Comparison of ENCODE assay signal across 9 cellular contexts in the genomic region with DNA sequence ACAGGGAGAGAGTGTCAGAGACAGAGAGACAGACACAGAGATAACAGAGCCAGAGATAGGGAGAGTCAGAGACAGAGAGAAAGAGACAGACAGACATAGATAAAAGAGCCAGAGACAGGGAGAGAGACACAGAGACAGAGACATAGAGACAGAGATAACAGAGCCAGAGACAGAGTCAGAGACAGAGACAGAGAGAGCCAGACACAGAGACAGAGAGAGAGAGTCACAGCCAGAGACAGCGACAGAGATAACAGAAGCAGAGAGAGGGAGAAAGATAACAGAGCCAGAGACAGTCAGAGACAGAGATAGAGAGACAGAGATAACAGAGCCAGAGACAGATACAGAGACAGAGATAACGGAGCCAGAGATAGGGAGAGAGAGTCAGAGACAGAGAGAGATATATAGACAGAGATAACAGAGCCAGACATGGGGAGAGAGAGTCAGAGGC. TPM values are rescaled to one million over a fixed set of nuclear protein-coding genes. Genes with fewer than 3 reads are reported as not detected.
DNase-seq lines count a peak whose midpoint lies in the region; ATAC-seq, FAIRE-seq and TF ChIP-seq lines count a peak whose summit lies in the region.
"Had no signal": no experiment of that assay in that cellular context is flagged by ENCODE, and none has a peak within 500 bp of the region (broad histone marks: within the 10 kb centered on the region; RNA-seq: fewer than 3 reads in every experiment).

No MANE protein-coding gene starts in this region.

- TF ChIP-seq EP300 in A549 (IDR thresholded peaks at IDR 0.05): no peak

- 44% methylated on average over 2 of the region's 2 CpGs for WGBS in A549 (ENCODE audit: missing lambda C conversion rate)

- no peak for DNase-seq in A549 (ENCODE audit: low read depth in 1 of 2, low spot score in 1 of 2)
- DNase-seq in GM19239 (ENCODE audit: insufficient read length, low spot score): no peak
- DNase-seq in ascending aorta (ENCODE audit: low spot score in 2 of 2): no peak
- no peak for DNase-seq in lower lobe of right lung
- DNase-seq in left lung: no peak
- DNase-seq in T1000 (lab: John Stamatoyannopoulos, UW): no peak
- DNase-seq in NOMO-1 (lab: John Stamatoyannopoulos, UW; ENCODE audit: unreplicated experiment in 2 of 2): no peak
- no peak for DNase-seq in foreskin melanocyte
- DNase-seq: NCI-H2081 treated with DMSO at 0.1 percent for 48 hours had no signal

- TF ChIP-seq POLR2A in A549 (IDR thresholded peaks at IDR 0.05; ENCODE audit: low read length): no peak

- no peak for ATAC-seq in A549
- no peak for ATAC-seq in lower lobe of right lung
- no peak for ATAC-seq in left lung

- no peak for TF ChIP-seq RAD21 in A549 (conservative IDR thresholded peaks at IDR 0.05 in 1 of 2, IDR thresholded peaks at IDR 0.05 in 1 of 2)

- no peaks in the 10 kb centered on the region for H3K27me3 ChIP-seq in ascending aorta
- H3K27me3 ChIP-seq in lower lobe of right lung (ENCODE audit: low read depth): no peaks in the 10 kb centered on the region
- peaks cover 0 to 22% of the 10 kb centered on the region in 2 donors for H3K27me3 ChIP-seq in left lung

- TF ChIP-seq CTCF in A549 (IDR thresholded peaks at IDR 0.05) (no peak), ascending aorta (IDR thresholded peaks at IDR 0.05) (no peak), lower lobe of right lung (IDR thresholded peaks at IDR 0.05) (no peak), left lung (IDR thresholded peaks at IDR 0.05) (no peak)

- peak overlapping the region; percentile 98 for H3K4me2 ChIP-seq in A549

- intact Hi-C loops in ascending aorta (cut with DNase I) (no loop called here), lower lobe of right lung (cut with DNase I) (no loop called here), left lung (cut with DNase I) (no loop called here)

- H3K4me3 ChIP-seq in A549 (peak overlapping the region; percentile 76), ascending aorta (peak overlapping the region; percentile 62 to 64), lower lobe of right lung (peak overlapping the region; percentile 64), left lung (peak overlapping the region in 1 of 2 donors; percentile 56)

- no peaks in the 10 kb centered on the region for H3K9me3 ChIP-seq in A549
- H3K9me3 ChIP-seq in ascending aorta: no peaks in the 10 kb centered on the region
- H3K9me3 ChIP-seq in lower lobe of right lung: no peaks in the 10 kb centered on the region
- H3K9me3 ChIP-seq in left lung: no peaks in the 10 kb centered on the region

- peak overlapping the region; percentile 98 to 99 for H3K27ac ChIP-seq in A549
- H3K27ac ChIP-seq in ascending aorta: no peak overlapping the region
- peak overlapping the region; percentile 82 for H3K27ac ChIP-seq in lower lobe of right lung
- H3K27ac ChIP-seq in left lung: no peak overlapping the region

- FAIRE-seq in A549 (lab: Jason Lieb, UNC): no peak
- FAIRE-seq in GM19239 (lab: Jason Lieb, UNC): peak; percentile 69

- H3K36me3 ChIP-seq in ascending aorta: no peaks in the 10 kb centered on the region
- peaks cover 5% of the 10 kb centered on the region for H3K36me3 ChIP-seq in lower lobe of right lung
- peaks cover 0 to 4% of the 10 kb centered on the region in 2 donors for H3K36me3 ChIP-seq in left lung

- H3K4me1 ChIP-seq in A549 (peaks cover 32% of the 10 kb centered on the region), ascending aorta (peaks cover 4 to 7% of the 10 kb centered on the region in 2 donors), lower lobe of right lung (peaks cover 20% of the 10 kb centered on the region), left lung (peaks cover 4 to 41% of the 10 kb centered on the region in 2 donors)

- CTCF ChIA-PET in A549 (lab: Yijun Ruan, JAX): no interaction called here

- POLR2A ChIA-PET in A549 (lab: Yijun Ruan, JAX): interaction anchor here (0.7 to 1.4 kb wide), 15 partner anchors 9 to 271 kb away, joined by 3 to 22 read pairs (median 4); partner anchors contain the start of genes CD70 and GPR108

TF ChIP-seq in A549, 52 proteins besides CTCF, POLR2A, EP300 and RAD21:
- no peak for TF ChIP-seq MAFK (IDR thresholded peaks at IDR 0.05; ENCODE audit: partially characterized antibody)
- no peak for TF ChIP-seq RNF2 (IDR thresholded peaks at IDR 0.05; ENCODE audit: borderline replicate concordance, low read depth)
- TF ChIP-seq REST (IDR thresholded peaks at IDR 0.05): no peak
- TF ChIP-seq FOXS1 (CRISPR knock-in tag; IDR thresholded peaks at IDR 0.05): no peak
- TF ChIP-seq HDAC2 (IDR thresholded peaks at IDR 0.05): no peak
- TF ChIP-seq ZNF302 (CRISPR knock-in tag; IDR thresholded peaks at IDR 0.05): no peak
- TF ChIP-seq HOXB5 (CRISPR knock-in tag; IDR thresholded peaks at IDR 0.05): no peak
- no peak for TF ChIP-seq RCOR1 (IDR thresholded peaks at IDR 0.05; ENCODE audit: low read depth, low read length)
- no peak for TF ChIP-seq CBX8 (IDR thresholded peaks at IDR 0.05)

RNA-seq across cellular contexts. Expression of gene TNFSF9, which starts 0.9 kb away (rescaled TPM):
- polyA plus RNA-seq in A549 (2011; rRNA removed): 5.4 and 6.3 TPM in 2 replicates
- 7.6 and 11.7 TPM in 2 replicates for polyA plus RNA-seq in A549 (2012; cell fraction: cytosol; rRNA removed)
- polyA plus RNA-seq in A549 (2012; cell fraction: nucleus; rRNA removed): 10.4 and 15.2 TPM in 2 replicates
- polyA plus RNA-seq in A549 (2017; fragmentation: RNase III; extraction: RNeasy Plus Mini Kit Qiagen cat#74134 plus additional on column Dnase treatment): 11.1 to 16.7 TPM (median 15.9 TPM) in 3 replicates
- 1.9 and 2.6 TPM in 2 replicates for polyA minus RNA-seq in A549 (2011; rRNA and poly(A)+ RNA removed)
- total RNA-seq in ascending aorta: not detected
- total RNA-seq in lower lobe of right lung: 4.1 TPM
- 10 to 100 TPM in 1 of 2 donors, 1 to 10 TPM in 1; 5.5 to 10.2 TPM for total RNA-seq in left lung

RNA-seq across cellular contexts. Expression of gene TUBB4A, which starts 27.9 kb away (rescaled TPM):
- polyA plus RNA-seq in A549 (2011; rRNA removed) (2.2 and 2.5 TPM in 2 replicates), A549 (2017; fragmentation: RNase III; extraction: RNeasy Plus Mini Kit Qiagen cat#74134 plus additional on column Dnase treatment) (15.4 to 17.6 TPM (median 17.5 TPM) in 3 replicates)
- 10.5 and 13.2 TPM in 2 replicates for polyA plus RNA-seq in A549 (2012; cell fraction: cytosol; rRNA removed)
- polyA plus RNA-seq in A549 (2012; cell fraction: nucleus; rRNA removed): 9.8 and 12.8 TPM in 2 replicates
- 7.2 and 19.0 TPM in 2 replicates for polyA minus RNA-seq in A549 (2011; rRNA and poly(A)+ RNA removed)
- total RNA-seq in ascending aorta (0.75 TPM), lower lobe of right lung (1.2 TPM), left lung (under 1 TPM; 0.35 to 0.65 TPM)

RNA-seq across cellular contexts. Expression of gene DENND1C, which starts 48.4 kb away (rescaled TPM):
- polyA plus RNA-seq in A549 (2011; rRNA removed) (0.26 and 0.30 TPM in 2 replicates), A549 (2017; fragmentation: RNase III; extraction: RNeasy Plus Mini Kit Qiagen cat#74134 plus additional on column Dnase treatment) (0.22 to 0.32 TPM (median 0.28 TPM) in 3 replicates)
- 0.26 and 0.35 TPM in 2 replicates for polyA plus RNA-seq in A549 (2012; cell fraction: cytosol; rRNA removed)
- polyA plus RNA-seq in A549 (2012; cell fraction: nucleus; rRNA removed): 0.20 and 0.35 TPM in 2 replicates
- 0.24 TPM in 1 of 2 replicates, not detected in the other for polyA minus RNA-seq in A549 (2011; rRNA and poly(A)+ RNA removed)
- total RNA-seq in ascending aorta (24.4 TPM), lower lobe of right lung (15.1 TPM), left lung (10 to 100 TPM in 1 of 2 donors, 1 to 10 TPM in 1; 6.7 to 11.8 TPM)

Comparison
In these comparisons a context has a peak if more than half of its experiments do, and no peak if none do; other contexts are left out.
1. H3K27ac ChIP-seq: peak in A549 (2 of 2) and lower lobe of right lung (single experiment); none in ascending aorta (0 of 2) and left lung (0 of 2).